20 cellular contexts compared by ENCODE assay signal in the genomic region with DNA sequence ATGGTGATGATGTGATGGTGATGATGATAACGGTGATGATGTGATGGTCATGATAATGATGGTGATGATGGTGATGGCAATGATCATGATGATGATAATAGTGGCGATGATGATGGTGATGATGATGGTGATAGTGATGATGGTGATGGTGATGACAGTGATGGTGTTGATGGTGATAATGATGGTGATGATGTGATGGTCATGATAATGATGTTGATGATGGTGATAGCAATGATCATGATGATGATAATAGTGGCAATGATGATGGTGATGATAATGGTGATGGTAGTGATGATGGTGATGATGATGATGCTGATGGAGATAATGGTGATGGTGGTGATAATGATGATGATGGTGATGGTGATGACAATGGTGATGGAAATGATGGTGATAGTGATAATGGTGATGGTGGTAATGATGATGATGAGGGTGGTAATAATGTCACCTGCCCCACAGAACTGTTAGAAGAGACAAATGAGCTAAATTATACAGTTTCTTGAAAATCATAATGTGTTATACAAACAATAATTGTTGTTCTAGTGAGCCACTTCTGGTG.
A peak's percentile ranks its signal among the peaks of the same experiment; 100 is the strongest.
DNase-seq lines count a peak whose midpoint lies in the region; ATAC-seq, FAIRE-seq and TF ChIP-seq lines count a peak whose summit lies in the region.
"Had no signal": no experiment of that assay in that cellular context is flagged by ENCODE, and none has a peak within 500 bp of the region (broad histone marks: within the 10 kb centered on the region; RNA-seq: fewer than 3 reads in every experiment).

No MANE protein-coding gene starts in this region.

- H3K9me3 ChIP-seq in A549 (0 out of 3 replicates have a peak, but pooled peaks cover 4% of the 10 kb centered on the region), MM.1S (replicated peaks; ENCODE audit: insufficient read depth, low read length) (no peaks in the 10 kb centered on the region), SK-N-SH (no peaks in the 10 kb centered on the region)

- no peak overlapping the region for H3K4me3 ChIP-seq in A549
- H3K4me3 ChIP-seq in GM23338, result no peak overlapping the region
- no peak overlapping the region for H3K4me3 ChIP-seq in foreskin fibroblast (ENCODE audit: low read depth in 1 of 2, low read length in 2 of 2)
- H3K4me3 ChIP-seq in MM.1S (ENCODE audit: low read length), result no peak overlapping the region
- no peak overlapping the region for H3K4me3 ChIP-seq in SK-N-SH (ENCODE audit: low read depth in 2 of 2, low read length in 1 of 2)

- H3K9ac ChIP-seq in MM.1S (ENCODE audit: low read length) (no peak overlapping the region), SK-N-SH (no peak overlapping the region)

- 0 out of 2 replicates have a peak, but pooled peaks cover 5% of the 10 kb centered on the region for H3K9me2 ChIP-seq in GM23338 (ENCODE audit: insufficient read depth)
- no peaks in the 10 kb centered on the region for H3K9me2 ChIP-seq in MM.1S (replicated peaks; ENCODE audit: insufficient read depth, low read length)
- no peaks in the 10 kb centered on the region for H3K9me2 ChIP-seq in SK-N-SH

- H3K4me1 ChIP-seq in A549, result peaks cover 20% of the 10 kb centered on the region
- no peaks in the 10 kb centered on the region for H3K4me1 ChIP-seq in GM23338 (ENCODE audit: insufficient read depth)
- H3K4me1 ChIP-seq in MM.1S (ENCODE audit: low read length), result no peaks in the 10 kb centered on the region
- peaks cover 0 to 9% of the 10 kb centered on the region in 2 experiments; a peak in 1 of 4 replicates for H3K4me1 ChIP-seq in SK-N-SH (ENCODE audit: control insufficient read depth in 1 of 2, insufficient read depth in 2 of 2, low read depth in 1 of 2, low read length in 1 of 2)

- H3K27me3 ChIP-seq in GM23338 (ENCODE audit: insufficient read depth) (no peaks in the 10 kb centered on the region), MM.1S (replicated peaks; ENCODE audit: insufficient read depth, low read length) (no peaks in the 10 kb centered on the region), SK-N-SH (ENCODE audit: insufficient read depth) (no peaks in the 10 kb centered on the region)

- H2AFZ ChIP-seq in GM23338 (no peak overlapping the region), MM.1S (ENCODE audit: low read length) (no peak overlapping the region), SK-N-SH (ENCODE audit: low read depth) (no peak overlapping the region)

- peaks cover 4% of the 10 kb centered on the region for H3K27me3 Mint-ChIP-seq in GM23338 (ENCODE audit: insufficient read depth, low read depth, poor library complexity)

- no peaks in the 10 kb centered on the region; the same call in 1 of the 2 replicates for H4K20me1 ChIP-seq in GM23338 (replicated peaks; ENCODE audit: insufficient read depth)
- H4K20me1 ChIP-seq in MM.1S (ENCODE audit: insufficient read depth, low read length), result no peaks in the 10 kb centered on the region
- no peaks in the 10 kb centered on the region for H4K20me1 ChIP-seq in SK-N-SH (ENCODE audit: insufficient read depth)

- H3F3A ChIP-seq in GM23338 (replicated peaks; ENCODE audit: low read depth) (no peaks in the 10 kb centered on the region), MM.1S (ENCODE audit: insufficient read depth, low read length) (no peaks in the 10 kb centered on the region), SK-N-SH (replicated peaks; ENCODE audit: insufficient read depth) (peaks cover 25% of the 10 kb centered on the region)

- 76% methylated on average over 2 of the region's 2 CpGs for WGBS in A549 (ENCODE audit: missing lambda C conversion rate)
- 33% methylated on average over 2 of the region's 2 CpGs for WGBS in SK-N-SH (ENCODE audit: low lambda C conversion rate)

- peaks cover 7% of the 10 kb centered on the region; the same call in 2 of the 3 replicates for H3K9me3 Mint-ChIP-seq in GM23338

- TF ChIP-seq RAD21 in A549 (conservative IDR thresholded peaks at IDR 0.05 in 1 of 2, IDR thresholded peaks at IDR 0.05 in 1 of 2) (no peak), SK-N-SH (IDR thresholded peaks at IDR 0.05; ENCODE audit: low read length) (no peak)

- POLR2A ChIA-PET in A549 (lab: Yijun Ruan, JAX), result no interaction called here
- POLR2A ChIA-PET in SK-N-SH (lab: Yijun Ruan, JAX), result no interaction called here

- ATAC-seq in A549 (no peak), GM23338 (no peak)

- no peak for TF ChIP-seq POLR2A in A549 (IDR thresholded peaks at IDR 0.05; ENCODE audit: low read length)

- H3K36me3 ChIP-seq in GM23338 (ENCODE audit: insufficient read depth) (no peaks in the 10 kb centered on the region), MM.1S (replicated peaks; ENCODE audit: insufficient read depth, low read length) (no peaks in the 10 kb centered on the region), SK-N-SH (replicated peaks in 1 of 2; ENCODE audit: control insufficient read depth in 1 of 2, insufficient read depth in 2 of 2, low read length in 1 of 2) (no peaks in the 10 kb centered on the region)

- peak overlapping the region; percentile 87 to 91; a peak in 3 of 6 replicates for H3K27ac ChIP-seq in A549
- no peak overlapping the region for H3K27ac ChIP-seq in GM23338 (ENCODE audit: low read depth)
- no peak overlapping the region for H3K27ac ChIP-seq in MM.1S (ENCODE audit: low read length)
- H3K27ac ChIP-seq in SK-N-SH (ENCODE audit: low read depth in 2 of 2, low read length in 1 of 2), result no peak overlapping the region

- peaks cover 12% of the 10 kb centered on the region for H3K4me1 Mint-ChIP-seq in GM23338
- H3K4me1 Mint-ChIP-seq: CD4-positive, alpha-beta memory T cell had no signal

- TF ChIP-seq EP300 in A549 (IDR thresholded peaks at IDR 0.05) (no peak), SK-N-SH (IDR thresholded peaks at IDR 0.05; ENCODE audit: borderline replicate concordance in 1 of 2, low read depth in 1 of 2, low read length in 1 of 2) (no peak)

- no peaks in the 10 kb centered on the region for H3K79me2 ChIP-seq in GM23338 (replicated peaks; ENCODE audit: insufficient read depth)
- no peaks in the 10 kb centered on the region for H3K79me2 ChIP-seq in MM.1S (ENCODE audit: low read length)
- no peaks in the 10 kb centered on the region for H3K79me2 ChIP-seq in SK-N-SH (ENCODE audit: insufficient read depth)

- H3K27ac Mint-ChIP-seq in GM23338, result no peak overlapping the region
- H3K27ac Mint-ChIP-seq: CD4-positive, alpha-beta memory T cell; HFFc6 had no signal

- H3K36me3 Mint-ChIP-seq in GM23338 (ENCODE audit: low read depth), result 0 out of 3 replicates have a peak, but pooled peaks cover 6% of the 10 kb centered on the region
- H3K36me3 Mint-ChIP-seq: CD4-positive, alpha-beta memory T cell had no signal

- FAIRE-seq in A549 (lab: Jason Lieb, UNC), result no peak
- peak; percentile 98 for FAIRE-seq in HTR-8/SVneo (lab: Jason Lieb, UNC)
- peak; percentile 71 for FAIRE-seq in urothelium cell line (lab: Jason Lieb, UNC)
- FAIRE-seq: G401.6, GM19239 had no signal

- no peak for DNase-seq in A549 (ENCODE audit: low read depth in 1 of 2, low spot score in 1 of 2)
- no peak for DNase-seq in GM23338 (ENCODE audit: low spot score)
- DNase-seq in HTR-8/SVneo (ENCODE audit: insufficient read length, low spot score), result no peak
- no peak for DNase-seq in urothelium cell line (ENCODE audit: low spot score)
- DNase-seq in foreskin fibroblast, result no peak
- DNase-seq in MM.1S, result no peak
- DNase-seq in SK-N-SH, result no peak
- DNase-seq: 8988T; C1 segment of cervical spinal cord; Calu3; CD4-positive, alpha-beta memory T cell; COR-L47; DMS53; DMS79 treated with DMSO at 0.1 percent for 48 hours; GOT3; H7; HCEC 1CT; HFFc6 had no signal

- H3K4me3 Mint-ChIP-seq in GM23338, result no peak overlapping the region
- H3K4me3 Mint-ChIP-seq: CD4-positive, alpha-beta memory T cell; HFFc6 had no signal

- H3K4me2 ChIP-seq in A549 (no peak overlapping the region), GM23338 (no peak overlapping the region), MM.1S (ENCODE audit: low read depth, low read length) (no peak overlapping the region), SK-N-SH (no peak overlapping the region)

- CTCF ChIA-PET in A549 (lab: Yijun Ruan, JAX), result no interaction called here
- CTCF ChIA-PET in SK-N-SH (lab: Yijun Ruan, JAX), result no interaction called here

- no peak for TF ChIP-seq CTCF in A549 (IDR thresholded peaks at IDR 0.05)
- no peak for TF ChIP-seq CTCF in GM23338 (conservative IDR thresholded peaks at IDR 0.05; ENCODE audit: low read depth in 2 of 2)
- TF ChIP-seq CTCF in foreskin fibroblast (IDR thresholded peaks at IDR 0.05; ENCODE audit: low read depth, low read length), result no peak
- TF ChIP-seq CTCF in MM.1S (IDR thresholded peaks at IDR 0.05; ENCODE audit: low read length), result no peak
- no peak for TF ChIP-seq CTCF in SK-N-SH (IDR thresholded peaks at IDR 0.05)

TF ChIP-seq in A549, 52 proteins besides CTCF, POLR2A, EP300 and RAD21 (continues in another document):
- TF ChIP-seq EHMT2 (IDR thresholded peaks at IDR 0.05; ENCODE audit: low read depth) (no peak), RFX5 (IDR thresholded peaks at IDR 0.05) (no peak), JUNB (IDR thresholded peaks at IDR 0.05) (no peak)
- TF ChIP-seq, protein P1, sequence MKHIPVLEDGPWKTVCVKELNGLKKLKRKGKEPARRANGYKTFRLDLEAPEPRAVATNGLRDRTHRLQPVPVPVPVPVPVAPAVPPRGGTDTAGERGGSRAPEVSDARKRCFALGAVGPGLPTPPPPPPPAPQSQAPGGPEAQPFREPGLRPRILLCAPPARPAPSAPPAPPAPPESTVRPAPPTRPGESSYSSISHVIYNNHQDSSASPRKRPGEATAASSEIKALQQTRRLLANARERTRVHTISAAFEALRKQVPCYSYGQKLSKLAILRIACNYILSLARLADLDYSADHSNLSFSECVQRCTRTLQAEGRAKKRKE (CRISPR knock-in tag; IDR thresholded peaks at IDR 0.05; ENCODE audit: low read depth), result no peak

TF ChIP-seq in GM23338, 12 proteins besides CTCF, POLR2A, EP300 and RAD21 (continues in another document):
- TF ChIP-seq POLR2AphosphoS5 (IDR thresholded peaks at IDR 0.05; ENCODE audit: low read depth), result no peak

TF ChIP-seq in SK-N-SH, 30 proteins besides CTCF, POLR2A, EP300 and RAD21 (continues in another document):
- TF ChIP-seq, protein P2, sequence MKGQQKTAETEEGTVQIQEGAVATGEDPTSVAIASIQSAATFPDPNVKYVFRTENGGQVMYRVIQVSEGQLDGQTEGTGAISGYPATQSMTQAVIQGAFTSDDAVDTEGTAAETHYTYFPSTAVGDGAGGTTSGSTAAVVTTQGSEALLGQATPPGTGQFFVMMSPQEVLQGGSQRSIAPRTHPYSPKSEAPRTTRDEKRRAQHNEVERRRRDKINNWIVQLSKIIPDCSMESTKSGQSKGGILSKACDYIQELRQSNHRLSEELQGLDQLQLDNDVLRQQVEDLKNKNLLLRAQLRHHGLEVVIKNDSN (IDR thresholded peaks at IDR 0.05; ENCODE audit: borderline replicate concordance, low read depth), result no peak
- TF ChIP-seq JUND (IDR thresholded peaks at IDR 0.05) (no peak), TEAD4 (IDR thresholded peaks at IDR 0.05; ENCODE audit: borderline replicate concordance, insufficient read depth) (no peak), TAF1 (IDR thresholded peaks at IDR 0.05; ENCODE audit: borderline replicate concordance, low read depth, low read length) (no peak), FOXJ3 (CRISPR knock-in tag; IDR thresholded peaks at IDR 0.05) (no peak)

Comparison
In these comparisons a context has a peak if more than half of its experiments do, and no peak if none do; other contexts are left out.
1. H3K27ac ChIP-seq: peak in A549 (2 of 2); none in GM23338 (single experiment), MM.1S (single experiment) and SK-N-SH (0 of 2).